Comparison of ENCODE assay signal across 9 cellular contexts in genomic region chr9:6910032-6910431, GRCh38.
DNase-seq lines count a peak whose midpoint lies in the region; ATAC-seq and TF ChIP-seq lines count a peak whose summit lies in the region.
"Had no signal": no experiment of that assay in that cellular context is flagged by ENCODE, and none has a peak within 500 bp of the region (broad histone marks: within the 10 kb centered on the region; RNA-seq: fewer than 3 reads in every experiment).

No MANE protein-coding gene starts in this region.

- no peak overlapping the region for H3K27ac ChIP-seq in left lung

- H3K27me3 ChIP-seq in left lung = no peaks in the 10 kb centered on the region

- no peaks in the 10 kb centered on the region for H3K36me3 ChIP-seq in left lung

- H3K9me3 ChIP-seq in left lung = no peaks in the 10 kb centered on the region

- peak; percentile 23 for DNase-seq in AG08396 (ENCODE audit: low spot score)
- DNase-seq in RPMI7951 (ENCODE audit: low read depth) = peak; percentile 25
- DNase-seq in glomerular visceral epithelial cell (ENCODE audit: extremely low spot score) = peak; percentile 16
- no peak for DNase-seq in globus pallidus (ENCODE audit: low spot score)
- no peak for DNase-seq in left lung
- DNase-seq in activated effector memory CD4-positive, alpha-beta T cell treated with anti-CD3 and anti-CD28 coated beads, Interleukin-2, amount 50 U/mL, for 16 hours = no peak
- DNase-seq: activated T-cell treated with anti-CD3 and anti-CD28 coated beads, Interleukin-2, amount 50 U/mL, for 4 hours had no signal

- TF ChIP-seq CTCF in left lung (IDR thresholded peaks at IDR 0.05) = peak in 1 of 2 donors; percentile 33

- intact Hi-C loops in left lung (cut with DNase I) = no loop called here

- ATAC-seq in GM19351 (IDR thresholded peaks at IDR 0.05; ENCODE audit: unreplicated experiment) (peak; percentile 49), GM21619 (IDR thresholded peaks at IDR 0.05; ENCODE audit: unreplicated experiment) (no peak), left lung (no peak)
- ATAC-seq: activated T-cell treated with anti-CD3 and anti-CD28 coated beads, Interleukin-2, amount 50 U/mL, for 4 hours had no signal

- no peaks in the 10 kb centered on the region for H3K4me1 ChIP-seq in left lung

- H3K4me3 ChIP-seq in left lung = no peak overlapping the region

Comparison
In these comparisons a context has a peak if more than half of its experiments do, and no peak if none do; other contexts are left out.
1. DNase-seq: peak in AG08396 (single experiment), RPMI7951 (single experiment) and glomerular visceral epithelial cell (single experiment); none in globus pallidus (single experiment), left lung (0 of 2) and activated effector memory CD4-positive, alpha-beta T cell treated with anti-CD3 and anti-CD28 coated beads, Interleukin-2, amount 50 U/mL, for 16 hours (single experiment).